8 cellular contexts compared by ENCODE assay signal in genomic region chr1:27992271-27992670, GRCh38. TPM values are rescaled to one million over a fixed set of nuclear protein-coding genes. Genes with fewer than 3 reads are reported as not detected.
DNase-seq lines count a peak whose midpoint lies in the region; ATAC-seq lines count a peak whose summit lies in the region.

No MANE protein-coding gene starts in this region.

- peaks cover 9% of the 10 kb centered on the region for H3K4me1 ChIP-seq in BLaER1

- H3K27me3 ChIP-seq in BLaER1 = no peaks in the 10 kb centered on the region

- H3K9me3 Mint-ChIP-seq in naive thymus-derived CD8-positive, alpha-beta T cell = no peaks in the 10 kb centered on the region

- POLR2A ChIA-PET in naive thymus-derived CD8-positive, alpha-beta T cell (lab: Charles Lee) = interaction anchor here (0.5 to 1.8 kb wide), 9 partner anchors 32 to 589 kb away, joined by 3 to 9 read pairs (median 3); partner anchors contain the start of genes EYA3 and FAM76A

- no peaks in the 10 kb centered on the region for H3K9me3 ChIP-seq in BLaER1

- peak overlapping the region; percentile 20 for H3K4me2 ChIP-seq in BLaER1

- H3K27me3 Mint-ChIP-seq in naive thymus-derived CD8-positive, alpha-beta T cell = no peaks in the 10 kb centered on the region

- DNase-seq in T-helper 22 cell (ENCODE audit: low read depth) = peak; percentile 26
- peak; percentile 47 for DNase-seq in activated naive CD4-positive, alpha-beta T cell treated with Interleukin-2 at 50 U/mL for 16 hours
- peak; percentile 17 to 65 (median 49) for DNase-seq in naive thymus-derived CD8-positive, alpha-beta T cell
- DNase-seq in GM19238 (ENCODE audit: insufficient read length, low spot score) = no peak
- DNase-seq in amygdala (lab: John Stamatoyannopoulos, UW) = no peak
- DNase-seq in occipital lobe (lab: John Stamatoyannopoulos, UW) = no peak

- H3K27ac Mint-ChIP-seq in naive thymus-derived CD8-positive, alpha-beta T cell = peak overlapping the region; percentile 83 to 94 (median 92)

- H3K27ac ChIP-seq in BLaER1 = no peak overlapping the region

- peaks cover 98% of the 10 kb centered on the region for H3K36me3 ChIP-seq in BLaER1

- no peak overlapping the region for H3K4me3 ChIP-seq in BLaER1

- peak; percentile 99 to 100 for ATAC-seq in naive thymus-derived CD8-positive, alpha-beta T cell
- ATAC-seq in HG02981 (IDR thresholded peaks at IDR 0.05; ENCODE audit: unreplicated experiment) = no peak

- peaks cover 8 to 31% (median 24%) of the 10 kb centered on the region in 4 donors for H3K4me1 Mint-ChIP-seq in naive thymus-derived CD8-positive, alpha-beta T cell

- peak overlapping the region in 8 of 10 donors; percentile 5 to 55 (median 36) for H3K4me3 Mint-ChIP-seq in naive thymus-derived CD8-positive, alpha-beta T cell

- H3K9ac ChIP-seq in BLaER1 = no peak overlapping the region

- H4K20me1 ChIP-seq in BLaER1 = no peaks in the 10 kb centered on the region

- H3K36me3 Mint-ChIP-seq in naive thymus-derived CD8-positive, alpha-beta T cell = peaks cover 0 to 74% (median 27%) of the 10 kb centered on the region in 3 donors

RNA-seq across cellular contexts. Expression of gene XKR8, which starts 32.5 kb away (rescaled TPM):
- 1 to 10 TPM; 8.3 to 8.8 TPM for total RNA-seq in naive thymus-derived CD8-positive, alpha-beta T cell
- polyA plus RNA-seq in naive thymus-derived CD8-positive, alpha-beta T cell = 10 to 100 TPM in 2 of 3 donors, 1 to 10 TPM in 1; 7.2 to 14.4 (median 13.2) TPM
- 3.4 TPM for total RNA-seq in occipital lobe

RNA-seq across cellular contexts. Expression of gene SMPDL3B, which starts 57.5 kb away (rescaled TPM):
- not detected for total RNA-seq in naive thymus-derived CD8-positive, alpha-beta T cell
- under 1 TPM in 1 of 3 donors, not detected in 2; 0.16 TPM for polyA plus RNA-seq in naive thymus-derived CD8-positive, alpha-beta T cell
- total RNA-seq in occipital lobe = not detected

Comparison
In these comparisons a context has a peak if more than half of its experiments do, and no peak if none do; other contexts are left out.
1. DNase-seq: peak in T-helper 22 cell (single experiment), activated naive CD4-positive, alpha-beta T cell treated with Interleukin-2 at 50 U/mL for 16 hours (single experiment) and naive thymus-derived CD8-positive, alpha-beta T cell (10 of 10); none in GM19238 (single experiment), amygdala (0 of 56) and occipital lobe (single experiment).